Comparison of ENCODE assay signal across 18 cellular contexts in genomic region chr13:84570831-84571230, GRCh38.
DNase-seq lines count a peak whose midpoint lies in the region; ATAC-seq and TF ChIP-seq lines count a peak whose summit lies in the region.
"Had no signal": no experiment of that assay in that cellular context is flagged by ENCODE, and none has a peak within 500 bp of the region (broad histone marks: within the 10 kb centered on the region; RNA-seq: fewer than 3 reads in every experiment).

No MANE protein-coding gene starts in this region.

- no peaks in the 10 kb centered on the region for H3K9me3 ChIP-seq in IMR-90 (ENCODE audit: control insufficient read depth, insufficient read depth, low read length)

- H3K79me1 ChIP-seq in IMR-90 (ENCODE audit: low read depth in 1 of 2, low read length in 2 of 2), result no peaks in the 10 kb centered on the region

- no peak overlapping the region for H3K23ac ChIP-seq in IMR-90 (ENCODE audit: low read depth, low read length)

- no peaks in the 10 kb centered on the region for H3K9me1 ChIP-seq in IMR-90 (ENCODE audit: insufficient read depth, low read length)

- H3K4me1 Mint-ChIP-seq in WTC11, result no peaks in the 10 kb centered on the region

- no peak overlapping the region for H3K27ac ChIP-seq in IMR-90 (ENCODE audit: insufficient read depth, low read length)
- H3K27ac ChIP-seq: C4-2B, KMS-11 had no signal

- in situ Hi-C loops in IMR-90 (cut with MboI; ENCODE audit: low sequenced_read_pairs), result no loop called here

- H2BK120ac ChIP-seq in IMR-90 (ENCODE audit: low read depth, low read length), result no peak overlapping the region

- no peak overlapping the region for H2AK9ac ChIP-seq in IMR-90 (replicated peaks; ENCODE audit: low read depth, low read length, poor library complexity)

- H3K36me3 ChIP-seq in IMR-90 (ENCODE audit: control insufficient read depth, insufficient read depth, low read length), result no peaks in the 10 kb centered on the region

- no peaks in the 10 kb centered on the region for H3K9me3 Mint-ChIP-seq in WTC11

- CTCF ChIA-PET in IMR-90 (lab: Yijun Ruan, JAX), result interaction anchor here (0.6 kb wide), 1 partner anchor 143 kb away, joined by 3 read pairs; no protein-coding TSS in a partner anchor
- CTCF ChIA-PET in WTC11 (lab: Charles Lee), result no interaction called here

- no peak overlapping the region for H4K5ac ChIP-seq in IMR-90 (ENCODE audit: low read depth, low read length)

- no peaks in the 10 kb centered on the region; the same call in 1 of the 2 replicates for H3K27me3 Mint-ChIP-seq in WTC11 (ENCODE audit: low read depth)

- TF ChIP-seq RAD21 in IMR-90 (IDR thresholded peaks at IDR 0.05; ENCODE audit: low read length), result no peak

- no peak overlapping the region for H3K14ac ChIP-seq in IMR-90 (replicated peaks; ENCODE audit: low read depth, low read length)

- TF ChIP-seq CTCF in IMR-90 (conservative IDR thresholded peaks at IDR 0.05; ENCODE audit: low read depth, low read length), result no peak
- TF ChIP-seq CTCF in choroid plexus epithelial cell (conservative IDR thresholded peaks at IDR 0.05; ENCODE audit: low read depth, low read length), result no peak
- no peak for TF ChIP-seq CTCF in foreskin fibroblast (IDR thresholded peaks at IDR 0.05; ENCODE audit: low read depth, low read length)
- TF ChIP-seq CTCF in WTC11 (IDR thresholded peaks at IDR 0.05), result no peak

- no peaks in the 10 kb centered on the region for H3K27me3 ChIP-seq in IMR-90 (ENCODE audit: control insufficient read depth, insufficient read depth, low read length)

- no peak overlapping the region for H3K9ac ChIP-seq in IMR-90 (ENCODE audit: low read depth, low read length)
- H3K9ac ChIP-seq: KMS-11 had no signal

- H3K18ac ChIP-seq in IMR-90 (ENCODE audit: low read depth, low read length), result no peak overlapping the region

- H3K4me3 ChIP-seq in IMR-90 (ENCODE audit: insufficient read depth, low read depth, low read length) (no peak overlapping the region), choroid plexus epithelial cell (ENCODE audit: low read depth, low read length) (no peak overlapping the region), foreskin fibroblast (ENCODE audit: low read depth in 1 of 2, low read length in 2 of 2) (no peak overlapping the region)

- ATAC-seq in IMR-90 (ENCODE audit: low read depth) (no peak), WTC11 (no peak), HG03280 (IDR thresholded peaks at IDR 0.05; ENCODE audit: unreplicated experiment) (no peak)
- ATAC-seq: Right ventricle myocardium inferior had no signal

- no peak overlapping the region for H4K91ac ChIP-seq in IMR-90 (ENCODE audit: insufficient read depth, low read depth, low read length)

- H4K20me1 ChIP-seq in IMR-90 (ENCODE audit: insufficient read depth, low read length), result no peaks in the 10 kb centered on the region

- H2BK20ac ChIP-seq in IMR-90 (ENCODE audit: low read depth, low read length), result no peak overlapping the region

- no peak overlapping the region for H3K27ac Mint-ChIP-seq in WTC11

- H3K4me3 Mint-ChIP-seq in WTC11, result no peak overlapping the region

- H2AFZ ChIP-seq in IMR-90 (replicated peaks; ENCODE audit: low read length, poor library complexity), result no peak overlapping the region

- H3K4me1 ChIP-seq in IMR-90 (ENCODE audit: control insufficient read depth, insufficient read depth, low read length), result no peaks in the 10 kb centered on the region

- no peaks in the 10 kb centered on the region for H3K36me3 Mint-ChIP-seq in WTC11

- H2AK5ac ChIP-seq in IMR-90 (ENCODE audit: low read depth, low read length), result no peak overlapping the region

- H2BK5ac ChIP-seq in IMR-90 (ENCODE audit: low read depth, low read length, poor library complexity, severe bottlenecking), result no peak overlapping the region

- peak; percentile 63 for DNase-seq in IMR-90
- peak; percentile 18 for DNase-seq in choroid plexus epithelial cell (ENCODE audit: low read depth)
- DNase-seq in foreskin fibroblast, result peak; percentile 2 to 21
- DNase-seq in GM19238 (ENCODE audit: insufficient read length, low spot score), result no peak
- no peak for DNase-seq in activated CD8-positive, alpha-beta memory T cell treated with anti-CD3 and anti-CD28 coated beads, Interleukin-2, amount 50 U/mL, for 48 hours
- DNase-seq in WTC11 (ENCODE audit: low spot score), result no peak
- DNase-seq: AML-193; DMS79; NCI-H1092 treated with DMSO at 0.1 percent for 48 hours; NCI-H146; NCI-H2081; NCI-H446 treated with DMSO at 0.1 percent for 48 hours; NK-92 treated with Interleukin-12 subunit alpha and Interleukin-12 subunit beta, amount 100 ng/mL, for 24 hours; SW 1271 had no signal

- H3K4me2 ChIP-seq in IMR-90 (ENCODE audit: low read depth, low read length), result no peak overlapping the region
- H3K4me2 ChIP-seq: KMS-11 had no signal

- intact Hi-C loops in IMR-90 (cut with micrococcal nuclease), result no loop called here

- no peak overlapping the region for H2BK15ac ChIP-seq in IMR-90 (ENCODE audit: low read depth, low read length)

- dilution Hi-C loops in IMR-90 (cut with HindIII; ENCODE audit: low sequenced_read_pairs, unreplicated experiment), result no loop called here

- no peak overlapping the region for H4K8ac ChIP-seq in IMR-90 (ENCODE audit: low read depth in 2 of 2, low read length in 2 of 2)

- no peak overlapping the region for H3K56ac ChIP-seq in IMR-90 (ENCODE audit: extremely low read depth, insufficient read depth, low read length)

- no peak overlapping the region for H3K4ac ChIP-seq in IMR-90 (ENCODE audit: low read depth, low read length)

- no peak for TF ChIP-seq POLR2A in IMR-90 (IDR thresholded peaks at IDR 0.05; ENCODE audit: low read depth, low read length)

- POLR2A ChIA-PET in IMR-90 (lab: Charles Lee; ENCODE audit: unreplicated experiment), result no interaction called here
- POLR2A ChIA-PET in WTC11 (lab: Charles Lee), result no interaction called here

- no CpG with 5 or more reads among the region's 2 CpGs for WGBS in IMR-90 (ENCODE audit: extremely low coverage in 2 of 2, insufficient read length in 1 of 2), 2 experiments

- BruUV-seq in IMR-90 (replicated peaks; lab: Mats Ljungman, UMichigan), result no TSS peak

TF ChIP-seq in IMR-90, 13 proteins besides CTCF, POLR2A, EP300 and RAD21 (continues in another document):
- TF ChIP-seq USF2 (IDR thresholded peaks at IDR 0.05; ENCODE audit: low read depth, low read length) (no peak), RCOR1 (IDR thresholded peaks at IDR 0.05; ENCODE audit: insufficient replicate concordance, low read length) (no peak), NFE2L2 (IDR thresholded peaks at IDR 0.05; ENCODE audit: low read depth, low read length) (no peak), MXI1 (IDR thresholded peaks at IDR 0.05; ENCODE audit: borderline replicate concordance, low read depth, low read length) (no peak), CEBPB (IDR thresholded peaks at IDR 0.05; ENCODE audit: low read depth, low read length) (no peak), SMC3 (IDR thresholded peaks at IDR 0.05; ENCODE audit: low read depth, low read length) (no peak), ELK1 (IDR thresholded peaks at IDR 0.05; ENCODE audit: borderline replicate concordance, low read depth, low read length) (no peak), RFX5 (IDR thresholded peaks at IDR 0.05; ENCODE audit: low read depth, low read length) (no peak), CHD1 (IDR thresholded peaks at IDR 0.05; ENCODE audit: low read depth, low read length) (no peak)

TF ChIP-seq in WTC11, 78 proteins besides CTCF, POLR2A, EP300 and RAD21:
- TF ChIP-seq PREB (CRISPR knock-in tag; IDR thresholded peaks at IDR 0.05; ENCODE audit: borderline replicate concordance) (no peak), SOX15 (CRISPR knock-in tag; IDR thresholded peaks at IDR 0.05) (no peak), ZNF512 (CRISPR knock-in tag; IDR thresholded peaks at IDR 0.05; ENCODE audit: borderline replicate concordance) (no peak), CREB1 (CRISPR knock-in tag; IDR thresholded peaks at IDR 0.05) (no peak)

Comparison
In these comparisons a context has a peak if more than half of its experiments do, and no peak if none do; other contexts are left out.
1. DNase-seq: peak in IMR-90 (single experiment), choroid plexus epithelial cell (single experiment) and foreskin fibroblast (2 of 2); none in GM19238 (single experiment), activated CD8-positive, alpha-beta memory T cell treated with anti-CD3 and anti-CD28 coated beads, Interleukin-2, amount 50 U/mL, for 48 hours (single experiment) and WTC11 (single experiment).